ENCODE assay signal across 10 cellular contexts in the genomic region with DNA sequence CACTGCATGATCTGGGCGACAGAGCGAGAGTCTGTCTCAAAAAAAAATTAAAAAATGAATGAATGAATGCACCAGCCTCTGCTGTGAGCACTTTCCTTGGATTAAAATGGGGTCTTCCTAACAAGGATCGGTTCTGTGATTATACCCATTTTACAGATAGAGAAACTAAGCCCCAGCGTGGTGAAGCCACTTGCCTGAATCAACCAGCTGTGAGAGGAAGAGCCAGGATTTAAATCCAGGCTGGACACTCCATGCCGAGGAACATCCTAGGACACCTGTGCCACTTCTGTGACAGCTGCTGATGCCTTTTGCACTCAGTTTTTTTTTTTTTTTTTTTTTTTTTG. TPM values are rescaled to one million over a fixed set of nuclear protein-coding genes. Genes with fewer than 3 reads are reported as not detected.
DNase-seq lines count a peak whose midpoint lies in the region; ATAC-seq and TF ChIP-seq lines count a peak whose summit lies in the region.
"Had no signal": no experiment of that assay in that cellular context is flagged by ENCODE, and none has a peak within 500 bp of the region (broad histone marks: within the 10 kb centered on the region; RNA-seq: fewer than 3 reads in every experiment).

No MANE protein-coding gene starts in this region.

- peaks cover 19% of the 10 kb centered on the region for H3K4me1 ChIP-seq in CD4-positive, CD25-positive, alpha-beta regulatory T cell (ENCODE audit: control insufficient read depth, insufficient read depth, low read length, poor library complexity, severe bottlenecking)
- H3K4me1 ChIP-seq in GM23338 (ENCODE audit: insufficient read depth): peaks cover 10% of the 10 kb centered on the region; the same call in 1 of the 2 replicates
- no peaks in the 10 kb centered on the region for H3K4me1 ChIP-seq in breast epithelium
- H3K4me1 ChIP-seq in psoas muscle: peaks cover 11% of the 10 kb centered on the region
- H3K4me1 ChIP-seq: Caco-2 had no signal

- H3K27me3 ChIP-seq in CD4-positive, CD25-positive, alpha-beta regulatory T cell (ENCODE audit: control insufficient read depth, insufficient read depth, low read length): no peaks in the 10 kb centered on the region
- H3K27me3 ChIP-seq in GM23338 (ENCODE audit: insufficient read depth) (peaks cover 28% of the 10 kb centered on the region), breast epithelium (no peaks in the 10 kb centered on the region), psoas muscle (ENCODE audit: insufficient read depth in 3 of 3, low read length in 2 of 3) (no peaks in the 10 kb centered on the region)

- no peaks in the 10 kb centered on the region for H3K79me2 ChIP-seq in GM23338 (replicated peaks; ENCODE audit: insufficient read depth)

- H3K9me3 Mint-ChIP-seq in CD4-positive, CD25-positive, alpha-beta regulatory T cell: no peaks in the 10 kb centered on the region
- H3K9me3 Mint-ChIP-seq in GM23338: no peaks in the 10 kb centered on the region
- H3K9me3 Mint-ChIP-seq: activated B cell treated with CpG ODN at 0.5 μM for 24 hours had no signal

- peak overlapping the region; percentile 24 for H3K4me3 ChIP-seq in CD4-positive, CD25-positive, alpha-beta regulatory T cell (ENCODE audit: low read depth, low read length)
- H3K4me3 ChIP-seq in GM23338 (peak overlapping the region; percentile 64; the same call in 1 of the 2 replicates), breast epithelium (no peak overlapping the region), psoas muscle (peak overlapping the region; percentile 56)

- H3F3A ChIP-seq in GM23338 (replicated peaks; ENCODE audit: low read depth): peaks cover 9% of the 10 kb centered on the region; the same call in 1 of the 2 replicates

- no peak for ATAC-seq in CD4-positive, CD25-positive, alpha-beta regulatory T cell (ENCODE audit: low read depth in 2 of 2)
- ATAC-seq in GM23338 (no peak), psoas muscle (no peak), GM21423 (IDR thresholded peaks at IDR 0.05; ENCODE audit: unreplicated experiment) (no peak), GM21526 (IDR thresholded peaks at IDR 0.05; ENCODE audit: low FRiP score, unreplicated experiment) (no peak)

- H3K4me2 ChIP-seq in GM23338: peak overlapping the region; percentile 72

- H3K4me3 Mint-ChIP-seq in CD4-positive, CD25-positive, alpha-beta regulatory T cell: peak overlapping the region; percentile 87 to 98 (median 92)
- H3K4me3 Mint-ChIP-seq in GM23338: no peak overlapping the region

- no peaks in the 10 kb centered on the region for H3K36me3 Mint-ChIP-seq in CD4-positive, CD25-positive, alpha-beta regulatory T cell
- H3K36me3 Mint-ChIP-seq in GM23338 (ENCODE audit: low read depth): no peaks in the 10 kb centered on the region; the same call in 2 of the 3 replicates

- H4K20me1 ChIP-seq in GM23338 (replicated peaks; ENCODE audit: insufficient read depth): no peaks in the 10 kb centered on the region; the same call in 1 of the 2 replicates

- no peak for TF ChIP-seq CTCF in GM23338 (conservative IDR thresholded peaks at IDR 0.05; ENCODE audit: low read depth in 2 of 2)
- no peak for TF ChIP-seq CTCF in breast epithelium (IDR thresholded peaks at IDR 0.05)
- TF ChIP-seq CTCF in psoas muscle (IDR thresholded peaks at IDR 0.05): no peak

- no peaks in the 10 kb centered on the region for H3K9me3 ChIP-seq in CD4-positive, CD25-positive, alpha-beta regulatory T cell (ENCODE audit: control insufficient read depth in 2 of 2, low read length in 2 of 2)
- H3K9me3 ChIP-seq in breast epithelium (no peaks in the 10 kb centered on the region), psoas muscle (no peaks in the 10 kb centered on the region)
- H3K9me3 ChIP-seq: Caco-2 had no signal

- intact Hi-C loops in breast epithelium (cut with DNase I; ENCODE audit: low total_unique reads): no loop called here
- intact Hi-C loops in psoas muscle (cut with DNase I): no loop called here

- H3K27ac Mint-ChIP-seq in CD4-positive, CD25-positive, alpha-beta regulatory T cell: peak overlapping the region; percentile 95 to 99 (median 98)
- no peak overlapping the region for H3K27ac Mint-ChIP-seq in GM23338

- H2AFZ ChIP-seq in GM23338: no peak overlapping the region

- H3K36me3 ChIP-seq in CD4-positive, CD25-positive, alpha-beta regulatory T cell (ENCODE audit: control insufficient read depth, insufficient read depth, low read length): peaks cover 2% of the 10 kb centered on the region
- no peaks in the 10 kb centered on the region for H3K36me3 ChIP-seq in GM23338 (ENCODE audit: insufficient read depth)
- no peaks in the 10 kb centered on the region for H3K36me3 ChIP-seq in breast epithelium
- H3K36me3 ChIP-seq in psoas muscle (ENCODE audit: insufficient read depth in 1 of 2, low read depth in 1 of 2): peaks cover 0 to under 1% of the 10 kb centered on the region in 2 donors

- no peaks in the 10 kb centered on the region for H3K9me2 ChIP-seq in GM23338 (ENCODE audit: insufficient read depth)

- DNase-seq in CD4-positive, CD25-positive, alpha-beta regulatory T cell: no peak
- no peak for DNase-seq in GM23338 (ENCODE audit: low spot score)
- DNase-seq in breast epithelium (ENCODE audit: low spot score in 2 of 2): no peak
- DNase-seq in psoas muscle: no peak
- DNase-seq in DMS 273 (lab: John Stamatoyannopoulos, UW; ENCODE audit: unreplicated experiment): no peak
- DNase-seq in NCI-H2029 treated with DMSO at 0.1 percent for 48 hours (lab: John Stamatoyannopoulos, UW): no peak
- DNase-seq: activated B cell treated with CpG ODN at 0.5 μM for 24 hours had no signal

- H3K27ac ChIP-seq in CD4-positive, CD25-positive, alpha-beta regulatory T cell (ENCODE audit: insufficient read depth, low read length, poor library complexity, severe bottlenecking): peak overlapping the region; percentile 51
- H3K27ac ChIP-seq in GM23338 (ENCODE audit: low read depth) (no peak overlapping the region), breast epithelium (peak overlapping the region; percentile 88 to 90), psoas muscle (peak overlapping the region; percentile 50)

- peaks cover 7% of the 10 kb centered on the region for H3K27me3 Mint-ChIP-seq in CD4-positive, CD25-positive, alpha-beta regulatory T cell
- peaks cover 23% of the 10 kb centered on the region for H3K27me3 Mint-ChIP-seq in GM23338 (ENCODE audit: insufficient read depth, low read depth, poor library complexity)
- H3K27me3 Mint-ChIP-seq: activated B cell treated with CpG ODN at 0.5 μM for 24 hours had no signal

- peaks cover 0 to 47% (median 18%) of the 10 kb centered on the region in 4 donors for H3K4me1 Mint-ChIP-seq in CD4-positive, CD25-positive, alpha-beta regulatory T cell
- peaks cover 20% of the 10 kb centered on the region for H3K4me1 Mint-ChIP-seq in GM23338

- TF ChIP-seq POLR2A in breast epithelium (IDR thresholded peaks at IDR 0.05): no peak

- 60 to 78% (median 64%) methylated on average over 4 to 5 of the region's 5 CpGs for WGBS in psoas muscle, 3 donors

TF ChIP-seq in GM23338, 12 proteins besides CTCF, POLR2A, EP300 and RAD21:
- TF ChIP-seq NANOG (IDR thresholded peaks at IDR 0.05; ENCODE audit: borderline replicate concordance) (no peak), STAT1 (IDR thresholded peaks at IDR 0.05; ENCODE audit: unreplicated experiment) (no peak), CREB1 (CRISPR knock-in tag; IDR thresholded peaks at IDR 0.05; ENCODE audit: low read depth) (no peak)
- TF ChIP-seq, protein P1, sequence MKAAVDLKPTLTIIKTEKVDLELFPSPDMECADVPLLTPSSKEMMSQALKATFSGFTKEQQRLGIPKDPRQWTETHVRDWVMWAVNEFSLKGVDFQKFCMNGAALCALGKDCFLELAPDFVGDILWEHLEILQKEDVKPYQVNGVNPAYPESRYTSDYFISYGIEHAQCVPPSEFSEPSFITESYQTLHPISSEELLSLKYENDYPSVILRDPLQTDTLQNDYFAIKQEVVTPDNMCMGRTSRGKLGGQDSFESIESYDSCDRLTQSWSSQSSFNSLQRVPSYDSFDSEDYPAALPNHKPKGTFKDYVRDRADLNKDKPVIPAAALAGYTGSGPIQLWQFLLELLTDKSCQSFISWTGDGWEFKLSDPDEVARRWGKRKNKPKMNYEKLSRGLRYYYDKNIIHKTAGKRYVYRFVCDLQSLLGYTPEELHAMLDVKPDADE (IDR thresholded peaks at IDR 0.05): no peak

RNA-seq across cellular contexts. Expression of gene TLE5, which starts 14.1 kb away (rescaled TPM):
- 1,009 TPM for total RNA-seq in CD4-positive, CD25-positive, alpha-beta regulatory T cell
- 100 to 1,000 TPM; 608 to 773 (median 661) TPM for polyA plus RNA-seq in CD4-positive, CD25-positive, alpha-beta regulatory T cell
- total RNA-seq in GM23338 (2014; rRNA removed; shearing (Covaris generic)): 151 and 154 TPM in 2 replicates
- 130 and 132 TPM in 2 replicates for polyA plus RNA-seq in GM23338 (2016; fragmentation: Nextera tagmentation; extraction: Ambion mirVana)
- total RNA-seq in breast epithelium: 100 to 1,000 TPM; 329 to 407 (median 397) TPM
- 100 to 1,000 TPM; 390 to 607 (median 551) TPM for total RNA-seq in psoas muscle
- 100 to 1,000 TPM; 450 to 786 (median 780) TPM for polyA plus RNA-seq in psoas muscle

RNA-seq across cellular contexts. Expression of gene TLE2, which starts 19.1 kb away (rescaled TPM):
- total RNA-seq in CD4-positive, CD25-positive, alpha-beta regulatory T cell: 9.3 TPM
- 1 to 10 TPM; 3.1 to 4.5 (median 3.9) TPM for polyA plus RNA-seq in CD4-positive, CD25-positive, alpha-beta regulatory T cell
- 21.3 and 22.8 TPM in 2 replicates for total RNA-seq in GM23338 (2014; rRNA removed; shearing (Covaris generic))
- polyA plus RNA-seq in GM23338 (2016; fragmentation: Nextera tagmentation; extraction: Ambion mirVana): 5.2 and 5.6 TPM in 2 replicates
- 10 to 100 TPM; 25.3 to 65.6 (median 35.1) TPM for total RNA-seq in breast epithelium
- total RNA-seq in psoas muscle: 10 to 100 TPM; 28.6 to 42.5 (median 36.1) TPM
- polyA plus RNA-seq in psoas muscle: 10 to 100 TPM; 23.5 to 35.1 (median 31.8) TPM

RNA-seq across cellular contexts. Expression of gene GNA11, which starts 46.0 kb away (rescaled TPM):
- 0.81 TPM for total RNA-seq in CD4-positive, CD25-positive, alpha-beta regulatory T cell
- polyA plus RNA-seq in CD4-positive, CD25-positive, alpha-beta regulatory T cell: under 1 TPM in 3 of 4 donors, not detected in 1; 0.21 to 0.44 (median 0.23) TPM
- total RNA-seq in GM23338 (2014; rRNA removed; shearing (Covaris generic)): 22.6 and 26.9 TPM in 2 replicates
- polyA plus RNA-seq in GM23338 (2016; fragmentation: Nextera tagmentation; extraction: Ambion mirVana): 15.8 and 16.2 TPM in 2 replicates
- 10 to 100 TPM; 40.5 to 52.0 (median 42.3) TPM for total RNA-seq in breast epithelium
- 10 to 100 TPM; 46.7 to 62.4 (median 52.0) TPM for total RNA-seq in psoas muscle
- 10 to 100 TPM; 32.9 to 85.2 (median 33.4) TPM for polyA plus RNA-seq in psoas muscle

Comparison
In these comparisons a context has a peak if more than half of its experiments do, and no peak if none do; other contexts are left out.
1. H3K4me3 ChIP-seq: peak in CD4-positive, CD25-positive, alpha-beta regulatory T cell (single experiment), GM23338 (single experiment) and psoas muscle (single experiment); none in breast epithelium (0 of 3).
2. RNA of gene GNA11, which starts 46.0 kb away (total RNA-seq): 46.7 to 62.4 TPM in psoas muscle, 40.5 to 52.0 TPM in breast epithelium and 22.6 to 26.9 TPM in GM23338; 0.81 TPM in CD4-positive, CD25-positive, alpha-beta regulatory T cell (single experiment); every median in the first group is over 10 times any median in the second.